Comparison of ENCODE assay signal across 8 cellular contexts in the genomic region with DNA sequence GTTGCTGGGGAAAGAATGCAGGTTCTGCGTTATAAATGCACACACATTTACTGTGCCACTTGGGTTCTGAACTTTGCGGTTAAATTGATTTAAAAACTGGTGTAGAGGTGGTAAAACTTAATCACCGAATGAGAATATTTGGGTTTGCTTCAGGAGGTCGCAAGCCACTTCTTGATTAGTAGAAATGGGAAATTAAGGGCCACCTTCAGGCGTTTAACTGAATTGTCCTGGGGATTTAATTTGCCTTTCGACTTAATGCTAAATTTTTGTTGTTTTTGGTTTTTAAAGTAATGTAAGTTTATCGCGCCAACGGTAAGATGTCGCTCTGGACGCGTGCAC. TPM values are rescaled to one million over a fixed set of nuclear protein-coding genes. Genes with fewer than 3 reads are reported as not detected.
DNase-seq lines count a peak whose midpoint lies in the region; ATAC-seq, FAIRE-seq and TF ChIP-seq lines count a peak whose summit lies in the region.

No MANE protein-coding gene starts in this region.

- peak overlapping the region; percentile 62 to 73 for H3K4me3 ChIP-seq in right atrium auricular region
- H3K4me3 ChIP-seq in mononuclear cell (ENCODE audit: low read length): peak overlapping the region; percentile 41
- H3K4me3 ChIP-seq in vagina: peak overlapping the region; percentile 56 to 66

- ATAC-seq in left ventricle myocardium superior: no peak

- H3K4me1 Mint-ChIP-seq in brain: peaks cover 33% of the 10 kb centered on the region

- peaks cover 6% of the 10 kb centered on the region for H3K36me3 Mint-ChIP-seq in brain

- peaks cover 23% of the 10 kb centered on the region for H3K27me3 Mint-ChIP-seq in brain

- H3K36me3 ChIP-seq in right atrium auricular region (no peaks in the 10 kb centered on the region), vagina (no peaks in the 10 kb centered on the region)

- no peak for FAIRE-seq in urothelium cell line (lab: Jason Lieb, UNC)

- peak overlapping the region; percentile 91 to 98 (median 94) for H3K4me3 Mint-ChIP-seq in brain

- H3K4me1 ChIP-seq in right atrium auricular region: peaks cover 0 to 25% of the 10 kb centered on the region in 2 donors
- H3K4me1 ChIP-seq in mononuclear cell (ENCODE audit: insufficient read depth, low read length): peaks cover 27% of the 10 kb centered on the region
- peaks cover 25% of the 10 kb centered on the region for H3K4me1 ChIP-seq in vagina

- H3K27me3 ChIP-seq in right atrium auricular region (no peaks in the 10 kb centered on the region), mononuclear cell (ENCODE audit: insufficient read depth, low read length) (no peaks in the 10 kb centered on the region), vagina (no peaks in the 10 kb centered on the region)

- no peak for TF ChIP-seq POLR2A in vagina (IDR thresholded peaks at IDR 0.05)

- TF ChIP-seq CTCF in right atrium auricular region (IDR thresholded peaks at IDR 0.05): peak in 1 of 2 donors; percentile 10
- peak in 1 of 2 experiments; percentile 41 for TF ChIP-seq CTCF in brain (conservative IDR thresholded peaks at IDR 0.05)
- no peak for TF ChIP-seq CTCF in vagina (IDR thresholded peaks at IDR 0.05)

- intact Hi-C loops in left ventricle myocardium superior (cut with micrococcal nuclease) (no loop called here), vagina (cut with DNase I) (no loop called here)

- H3K9me3 ChIP-seq in right atrium auricular region (no peaks in the 10 kb centered on the region), mononuclear cell (ENCODE audit: low read depth, low read length) (no peaks in the 10 kb centered on the region), vagina (no peaks in the 10 kb centered on the region)

- peaks cover 0 to 12% (median 6%) of the 10 kb centered on the region in 5 experiments for H3K9me3 Mint-ChIP-seq in brain

- H3K27ac ChIP-seq in right atrium auricular region (peak overlapping the region; percentile 49 to 87), vagina (no peak overlapping the region)

- peak overlapping the region in 3 of 5 experiments; percentile 40 to 77 (median 71) for H3K27ac Mint-ChIP-seq in brain

- DNase-seq in right atrium auricular region (ENCODE audit: low spot score) (no peak), left ventricle myocardium superior (no peak), vagina (ENCODE audit: extremely low spot score in 2 of 2) (no peak), urothelium cell line (ENCODE audit: low spot score) (no peak), NCI-H1092 treated with DMSO at 0.1 percent for 48 hours (lab: John Stamatoyannopoulos, UW) (no peak), globus pallidus (ENCODE audit: low spot score) (no peak)

RNA-seq across cellular contexts. Expression of gene NCR3LG1, which starts 0.5 kb away (rescaled TPM):
- 1 to 10 TPM; 2.0 to 3.6 TPM for total RNA-seq in right atrium auricular region
- total RNA-seq in left ventricle myocardium superior: 0.55 TPM
- polyA plus RNA-seq in brain (ENCODE audit: insufficient read depth, low read depth, low replicate concordance): 2.9 TPM
- 5.1 TPM for total RNA-seq in mononuclear cell
- total RNA-seq in vagina: 2.2 TPM

RNA-seq across cellular contexts. Expression of gene KCNJ11, which starts 37.3 kb away (rescaled TPM):
- total RNA-seq in right atrium auricular region (10 to 100 TPM; 18.7 to 19.5 TPM), left ventricle myocardium superior (29.2 TPM), mononuclear cell (0.10 TPM), vagina (not detected)
- polyA plus RNA-seq in brain (ENCODE audit: insufficient read depth, low read depth, low replicate concordance): 21.1 TPM

Comparison
In these comparisons a context has a peak if more than half of its experiments do, and no peak if none do; other contexts are left out.
1. RNA of gene KCNJ11, which starts 37.3 kb away (total RNA-seq): 29.2 TPM in left ventricle myocardium superior (single experiment) and 18.7 to 19.5 TPM in right atrium auricular region; 0.10 TPM in mononuclear cell (single experiment) and not detected in vagina (single experiment); every median in the first group is over 10 times any median in the second.
2. Peak in every context shown above with its lines, with median percentiles within 50 percentile points of each other: H3K4me3 ChIP-seq.